In genomic region chr10:102657984-102658724, GRCh38 we compare ENCODE assay signal across 1 cellular context.
TF ChIP-seq lines count a peak whose summit lies in the region.

No MANE protein-coding gene starts in this region.

TF ChIP-seq in GM12878, 131 proteins besides CTCF, POLR2A, EP300 and RAD21:
- no peak for TF ChIP-seq SMAD1 (IDR thresholded peaks at IDR 0.05; ENCODE audit: low read depth, partially characterized antibody)
- no peak for TF ChIP-seq PAX5 (IDR thresholded peaks at IDR 0.05; ENCODE audit: borderline replicate concordance, low read depth, low read length)
- no peak for TF ChIP-seq ZBTB4 (CRISPR knock-in tag; IDR thresholded peaks at IDR 0.05)
- TF ChIP-seq GATAD2B (conservative IDR thresholded peaks at IDR 0.05; ENCODE audit: low read depth), result no peak
- TF ChIP-seq ASH2L (IDR thresholded peaks at IDR 0.05; ENCODE audit: borderline replicate concordance, low read depth), result no peak
- TF ChIP-seq RFX5 (IDR thresholded peaks at IDR 0.05; ENCODE audit: low read depth, low read length), result no peak
- TF ChIP-seq E2F8 (IDR thresholded peaks at IDR 0.05; ENCODE audit: low read depth, partially characterized antibody), result no peak
- TF ChIP-seq MTA3 (IDR thresholded peaks at IDR 0.05; ENCODE audit: borderline replicate concordance, low read length), result no peak
- no peak for TF ChIP-seq NFIC (IDR thresholded peaks at IDR 0.05; ENCODE audit: low read depth, low read length)
